35 cellular contexts compared by ENCODE assay signal in genomic region chr10:20314431-20314830, GRCh38.
"Had no signal": no experiment of that assay in that cellular context is flagged by ENCODE, and none has a peak within 500 bp of the region (broad histone marks: within the 10 kb centered on the region; RNA-seq: fewer than 3 reads in every experiment).

No MANE protein-coding gene starts in this region.

- H3K27ac Mint-ChIP-seq: activated B cell treated with CpG ODN at 0.5 μM for 24 hours; activated CD4-positive, alpha-beta memory T cell treated with anti-CD3 and anti-CD28 coated beads for 36 hours; activated CD4-positive, alpha-beta T cell treated with anti-CD3 and anti-CD28 coated beads, Interleukin-2, amount 10 ng/mL, durations not matched to agents 24 days and 14 days; activated CD8-positive, alpha-beta T cell treated with anti-CD3 and anti-CD28 coated beads for 36 hours; activated naive CD4-positive, alpha-beta T cell treated with anti-CD3 and anti-CD28 coated beads for 36 hours; activated naive CD4-positive, alpha-beta T cell treated with anti-CD3 and anti-CD28 coated beads, Interleukin-2, amount 50 U/mL, for 72 hours; activated naive CD8-positive, alpha-beta T cell treated with anti-CD3 and anti-CD28 coated beads for 36 hours; activated T-cell treated with anti-CD3 and anti-CD28 coated beads, Interleukin-2, amount 50 U/mL, for 72 hours; activated T-helper 1 cell treated with anti-CD3 and anti-CD28 coated beads, Interleukin-12 subunit alpha, Interleukin-12 subunit beta, Interleukin-2, Interleukin-4 antibody, amounts not matched to agents 30 ng/mL and 10 ng/mL and 1 ng/mL, durations not matched to agents 14 hours and 24 hours and 36 hours; activated T-helper 17 cell treated with anti-CD3 and anti-CD28 coated beads, Interleukin-2, amount 50 U/mL, for 72 hours; T-helper 1 cell treated with Interleukin-12 subunit alpha and Interleukin-12 subunit beta and Interleukin-4 antibody, amounts not matched to agents 30 μg/mL and 1 μg/mL, for 36 hours; T-helper 2 cell treated with Interferon-gamma antibody and Interleukin-4, amounts not matched to agents 5 μg/mL and 100 μg/mL, for 36 hours had no signal

- H3K9me3 ChIP-seq: adrenal gland, body of pancreas had no signal

- H3K4me1 Mint-ChIP-seq: activated B cell treated with CpG ODN at 0.5 μM for 24 hours; activated CD4-positive, alpha-beta T cell treated with anti-CD3 and anti-CD28 coated beads, Interleukin-2, amount 10 ng/mL, durations not matched to agents 24 days and 14 days; activated naive CD8-positive, alpha-beta T cell treated with anti-CD3 and anti-CD28 coated beads for 36 hours; activated T-helper 17 cell treated with anti-CD3 and anti-CD28 coated beads, Interleukin-2, amount 50 U/mL, for 72 hours had no signal

- DNase-seq: activated B cell treated with CpG ODN at 0.5 μM for 24 hours; activated CD4-positive, alpha-beta memory T cell treated with anti-CD3 and anti-CD28 coated beads for 36 hours; activated CD4-positive, alpha-beta T cell treated with anti-CD3 and anti-CD28 coated beads for 4 hours; activated CD4-positive, alpha-beta T cell treated with anti-CD3 and anti-CD28 coated beads, Interleukin-2, amount 10 ng/mL, durations not matched to agents 24 days and 14 days; activated CD4-positive, alpha-beta T cell treated with anti-CD3 and anti-CD28 coated beads, Interleukin-2, amount 50 U/mL, for 1 hour; activated CD4-positive, alpha-beta T cell treated with anti-CD3 and anti-CD28 coated beads, Interleukin-2, amount 50 U/mL, for 4 hours; activated CD4-positive, CD25-positive, alpha-beta regulatory T cell treated with anti-CD3 and anti-CD28 coated beads, Interleukin-2, amount 50 U/mL, for 72 hours; activated CD8-positive, alpha-beta memory T cell treated with anti-CD3 and anti-CD28 coated beads, Interleukin-2, amount 50 U/mL, for 4 hours; activated CD8-positive, alpha-beta T cell treated with anti-CD3 and anti-CD28 coated beads for 36 hours; activated effector memory CD4-positive, alpha-beta T cell treated with anti-CD3 and anti-CD28 coated beads, Interleukin-2, amount 50 U/mL, for 16 hours; activated gamma-delta T cell treated with Interleukin-2 at 50 U/mL for 16 hours; activated naive CD4-positive, alpha-beta T cell; activated naive CD4-positive, alpha-beta T cell treated with anti-CD3 and anti-CD28 coated beads for 36 hours; activated naive CD4-positive, alpha-beta T cell treated with anti-CD3 and anti-CD28 coated beads, Interleukin-2, amount 50 U/mL, for 16 hours; activated naive CD8-positive, alpha-beta T cell treated with anti-CD3 and anti-CD28 coated beads for 36 hours; activated T-cell treated with anti-CD3 and anti-CD28 coated beads for 4 hours; activated T-cell treated with anti-CD3 and anti-CD28 coated beads, Interleukin-2, amount 50 U/mL, for 1 hour; activated T-cell treated with anti-CD3 and anti-CD28 coated beads, Interleukin-2, amount 50 U/mL, for 4 hours; activated T-cell treated with anti-CD3 and anti-CD28 coated beads, Interleukin-2, amount 50 U/mL, for 72 hours; adrenal gland; amniotic stem cell; aorta; body of pancreas; brain microvascular endothelial cell; SW 1271; T-helper 1 cell; T-helper 2 cell; T-helper 9 cell had no signal

- H3K27ac ChIP-seq: adrenal gland, body of pancreas, brain microvascular endothelial cell, breast epithelium, VCaP had no signal

- H3K36me3 Mint-ChIP-seq: activated CD4-positive, alpha-beta memory T cell treated with anti-CD3 and anti-CD28 coated beads for 36 hours; activated naive CD8-positive, alpha-beta T cell treated with anti-CD3 and anti-CD28 coated beads for 36 hours had no signal

- H3K4me1 ChIP-seq: adrenal gland, body of pancreas, breast epithelium had no signal

- H3K27me3 Mint-ChIP-seq: activated B cell treated with CpG ODN at 0.5 μM for 24 hours; activated CD4-positive, alpha-beta memory T cell treated with anti-CD3 and anti-CD28 coated beads for 36 hours; activated CD4-positive, alpha-beta T cell treated with anti-CD3 and anti-CD28 coated beads, Interleukin-2, amount 10 ng/mL, durations not matched to agents 24 days and 14 days; activated CD8-positive, alpha-beta T cell treated with anti-CD3 and anti-CD28 coated beads for 36 hours; activated naive CD8-positive, alpha-beta T cell treated with anti-CD3 and anti-CD28 coated beads for 36 hours; activated T-helper 17 cell treated with anti-CD3 and anti-CD28 coated beads, Interleukin-2, amount 50 U/mL, for 72 hours had no signal

- H3K4me3 Mint-ChIP-seq: activated B cell treated with CpG ODN at 0.5 μM for 24 hours; activated CD4-positive, alpha-beta memory T cell treated with anti-CD3 and anti-CD28 coated beads for 36 hours; activated CD4-positive, alpha-beta T cell treated with anti-CD3 and anti-CD28 coated beads, Interleukin-2, amount 10 ng/mL, durations not matched to agents 24 days and 14 days; activated CD8-positive, alpha-beta T cell treated with anti-CD3 and anti-CD28 coated beads for 36 hours; activated naive CD4-positive, alpha-beta T cell treated with anti-CD3 and anti-CD28 coated beads for 36 hours; activated naive CD8-positive, alpha-beta T cell treated with anti-CD3 and anti-CD28 coated beads for 36 hours; activated T-cell treated with anti-CD3 and anti-CD28 coated beads, Interleukin-2, amount 50 U/mL, for 4 hours; activated T-cell treated with anti-CD3 and anti-CD28 coated beads, Interleukin-2, amount 50 U/mL, for 72 hours; activated T-helper 1 cell treated with anti-CD3 and anti-CD28 coated beads, Interleukin-12 subunit alpha, Interleukin-12 subunit beta, Interleukin-2, Interleukin-4 antibody, amounts not matched to agents 30 ng/mL and 10 ng/mL and 1 ng/mL, durations not matched to agents 14 hours and 24 hours and 36 hours; activated T-helper 17 cell treated with anti-CD3 and anti-CD28 coated beads, Interleukin-2, amount 50 U/mL, for 72 hours; T-helper 1 cell treated with Interleukin-12 subunit alpha and Interleukin-12 subunit beta and Interleukin-4 antibody, amounts not matched to agents 30 μg/mL and 1 μg/mL, for 36 hours; T-helper 2 cell treated with Interferon-gamma antibody and Interleukin-4, amounts not matched to agents 5 μg/mL and 100 μg/mL, for 36 hours had no signal

- H3K9me3 Mint-ChIP-seq: activated CD4-positive, alpha-beta T cell treated with anti-CD3 and anti-CD28 coated beads, Interleukin-2, amount 10 ng/mL, durations not matched to agents 24 days and 14 days had no signal

- H3K27me3 ChIP-seq: adrenal gland, body of pancreas, brain microvascular endothelial cell, breast epithelium had no signal

- ATAC-seq: activated CD8-positive, alpha-beta T cell treated with anti-CD3 and anti-CD28 coated beads for 36 hours; activated naive CD4-positive, alpha-beta T cell treated with anti-CD3 and anti-CD28 coated beads, Interleukin-2, amount 50 U/mL, for 72 hours; activated T-cell treated with anti-CD3 and anti-CD28 coated beads, Interleukin-2, amount 50 U/mL, for 4 hours; activated T-cell treated with anti-CD3 and anti-CD28 coated beads, Interleukin-2, amount 50 U/mL, for 72 hours; activated T-helper 17 cell treated with anti-CD3 and anti-CD28 coated beads, Interleukin-2, amount 50 U/mL, for 72 hours; body of pancreas had no signal

- H3K4me3 ChIP-seq: adrenal gland, body of pancreas, breast epithelium had no signal

- H3K36me3 ChIP-seq: adrenal gland, brain microvascular endothelial cell, breast epithelium had no signal
